In the genomic region with DNA sequence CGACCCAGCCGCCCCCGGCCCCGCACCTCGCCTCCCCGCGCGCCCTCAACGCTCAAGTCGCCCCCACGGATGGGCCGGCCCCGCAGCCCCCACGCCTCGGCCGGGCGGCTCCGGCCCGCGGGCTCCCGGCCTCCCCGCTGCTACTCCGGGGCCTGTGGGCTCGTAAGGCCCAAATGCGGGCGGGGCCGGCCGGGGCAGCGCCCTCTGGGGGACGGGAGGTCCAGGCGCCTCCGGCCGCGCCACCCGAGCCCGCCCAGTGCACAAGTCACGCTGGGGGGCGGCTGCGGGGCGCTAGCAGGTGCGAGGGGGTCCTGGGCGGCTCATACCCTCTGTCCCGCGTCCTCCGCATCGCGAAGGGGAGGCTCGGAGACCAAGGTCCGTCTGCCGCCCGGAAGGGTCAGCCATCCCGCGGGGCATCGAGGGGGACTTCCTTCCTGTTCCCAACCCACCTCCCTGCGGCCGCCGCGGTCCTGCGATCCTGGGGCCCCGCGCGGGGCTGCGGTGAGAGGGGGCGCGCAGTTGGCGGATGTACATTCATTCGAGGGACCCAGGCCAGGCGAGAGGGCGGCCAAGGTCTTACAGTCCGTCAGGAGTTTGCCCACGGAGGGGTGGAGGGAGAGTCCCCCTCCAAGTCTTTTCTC, we compare ENCODE assay signal across 1 cellular context.
TF ChIP-seq lines count a peak whose summit lies in the region.

A gene with protein sequence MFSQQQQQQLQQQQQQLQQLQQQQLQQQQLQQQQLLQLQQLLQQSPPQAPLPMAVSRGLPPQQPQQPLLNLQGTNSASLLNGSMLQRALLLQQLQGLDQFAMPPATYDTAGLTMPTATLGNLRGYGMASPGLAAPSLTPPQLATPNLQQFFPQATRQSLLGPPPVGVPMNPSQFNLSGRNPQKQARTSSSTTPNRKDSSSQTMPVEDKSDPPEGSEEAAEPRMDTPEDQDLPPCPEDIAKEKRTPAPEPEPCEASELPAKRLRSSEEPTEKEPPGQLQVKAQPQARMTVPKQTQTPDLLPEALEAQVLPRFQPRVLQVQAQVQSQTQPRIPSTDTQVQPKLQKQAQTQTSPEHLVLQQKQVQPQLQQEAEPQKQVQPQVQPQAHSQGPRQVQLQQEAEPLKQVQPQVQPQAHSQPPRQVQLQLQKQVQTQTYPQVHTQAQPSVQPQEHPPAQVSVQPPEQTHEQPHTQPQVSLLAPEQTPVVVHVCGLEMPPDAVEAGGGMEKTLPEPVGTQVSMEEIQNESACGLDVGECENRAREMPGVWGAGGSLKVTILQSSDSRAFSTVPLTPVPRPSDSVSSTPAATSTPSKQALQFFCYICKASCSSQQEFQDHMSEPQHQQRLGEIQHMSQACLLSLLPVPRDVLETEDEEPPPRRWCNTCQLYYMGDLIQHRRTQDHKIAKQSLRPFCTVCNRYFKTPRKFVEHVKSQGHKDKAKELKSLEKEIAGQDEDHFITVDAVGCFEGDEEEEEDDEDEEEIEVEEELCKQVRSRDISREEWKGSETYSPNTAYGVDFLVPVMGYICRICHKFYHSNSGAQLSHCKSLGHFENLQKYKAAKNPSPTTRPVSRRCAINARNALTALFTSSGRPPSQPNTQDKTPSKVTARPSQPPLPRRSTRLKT (minus strand): TSS at position 167 of the 641 bp plus-strand sequence. CDS start 715 bp downstream, outside the sequence.

TF ChIP-seq in liver, 16 proteins besides CTCF, POLR2A, EP300 and RAD21 (continued from another document):
- TF ChIP-seq, protein P1, sequence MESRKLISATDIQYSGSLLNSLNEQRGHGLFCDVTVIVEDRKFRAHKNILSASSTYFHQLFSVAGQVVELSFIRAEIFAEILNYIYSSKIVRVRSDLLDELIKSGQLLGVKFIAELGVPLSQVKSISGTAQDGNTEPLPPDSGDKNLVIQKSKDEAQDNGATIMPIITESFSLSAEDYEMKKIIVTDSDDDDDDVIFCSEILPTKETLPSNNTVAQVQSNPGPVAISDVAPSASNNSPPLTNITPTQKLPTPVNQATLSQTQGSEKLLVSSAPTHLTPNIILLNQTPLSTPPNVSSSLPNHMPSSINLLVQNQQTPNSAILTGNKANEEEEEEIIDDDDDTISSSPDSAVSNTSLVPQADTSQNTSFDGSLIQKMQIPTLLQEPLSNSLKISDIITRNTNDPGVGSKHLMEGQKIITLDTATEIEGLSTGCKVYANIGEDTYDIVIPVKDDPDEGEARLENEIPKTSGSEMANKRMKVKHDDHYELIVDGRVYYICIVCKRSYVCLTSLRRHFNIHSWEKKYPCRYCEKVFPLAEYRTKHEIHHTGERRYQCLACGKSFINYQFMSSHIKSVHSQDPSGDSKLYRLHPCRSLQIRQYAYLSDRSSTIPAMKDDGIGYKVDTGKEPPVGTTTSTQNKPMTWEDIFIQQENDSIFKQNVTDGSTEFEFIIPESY (IDR thresholded peaks at IDR 0.05) = no peak
- TF ChIP-seq FOXA1 (IDR thresholded peaks at IDR 0.05) (no peak), EGR1 (IDR thresholded peaks at IDR 0.05; ENCODE audit: low read depth in 2 of 2) (no peak), RXRA (IDR thresholded peaks at IDR 0.05) (no peak), FOXA2 (IDR thresholded peaks at IDR 0.05) (no peak), YY1 (IDR thresholded peaks at IDR 0.05) (no peak), HNF4A (conservative IDR thresholded peaks at IDR 0.05) (no peak), TAF1 (conservative IDR thresholded peaks at IDR 0.05) (no peak), SP1 (IDR thresholded peaks at IDR 0.05) (no peak), JUND (IDR thresholded peaks at IDR 0.05) (no peak)
- TF ChIP-seq, protein P2, sequence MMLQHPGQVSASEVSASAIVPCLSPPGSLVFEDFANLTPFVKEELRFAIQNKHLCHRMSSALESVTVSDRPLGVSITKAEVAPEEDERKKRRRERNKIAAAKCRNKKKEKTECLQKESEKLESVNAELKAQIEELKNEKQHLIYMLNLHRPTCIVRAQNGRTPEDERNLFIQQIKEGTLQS (IDR thresholded peaks at IDR 0.05) = no peak
- TF ChIP-seq, protein P3, sequence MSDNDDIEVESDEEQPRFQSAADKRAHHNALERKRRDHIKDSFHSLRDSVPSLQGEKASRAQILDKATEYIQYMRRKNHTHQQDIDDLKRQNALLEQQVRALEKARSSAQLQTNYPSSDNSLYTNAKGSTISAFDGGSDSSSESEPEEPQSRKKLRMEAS (IDR thresholded peaks at IDR 0.05) = no peak
